In genomic region chr16:3810818-3811217, GRCh38 we compare ENCODE assay signal across 1 cellular context.
TF ChIP-seq lines count a peak whose summit lies in the region.

No MANE protein-coding gene starts in this region.

TF ChIP-seq in H1, 55 proteins besides CTCF, POLR2A, EP300 and RAD21 (continued from another document):
- TF ChIP-seq NRF1 (IDR thresholded peaks at IDR 0.05; ENCODE audit: low read depth, low read length) (no peak), ATF3 (IDR thresholded peaks at IDR 0.05; ENCODE audit: insufficient read depth, low read depth, low read length) (no peak)
